Comparison of ENCODE assay signal across 34 cellular contexts in genomic region chr14:42554091-42554490, GRCh38.
"Had no signal": no experiment of that assay in that cellular context is flagged by ENCODE, and none has a peak within 500 bp of the region (broad histone marks: within the 10 kb centered on the region; RNA-seq: fewer than 3 reads in every experiment).

No MANE protein-coding gene starts in this region.

- H3K4me1 ChIP-seq: adrenal gland, ascending aorta, body of pancreas, breast epithelium had no signal

- H3K9me3 ChIP-seq: adrenal gland, ascending aorta, body of pancreas, breast epithelium had no signal

- H3K27me3 ChIP-seq: adrenal gland, ascending aorta, body of pancreas, brain microvascular endothelial cell, breast epithelium, cardiac muscle cell had no signal

- DNase-seq: activated effector memory CD4-positive, alpha-beta T cell treated with anti-CD3 and anti-CD28 coated beads, Interleukin-2, amount 50 U/mL, for 16 hours; activated effector memory CD4-positive, alpha-beta T cell treated with Interleukin-2 at 50 U/mL for 16 hours; activated gamma-delta T cell; activated gamma-delta T cell treated with Interleukin-2 at 50 U/mL for 16 hours; activated naive CD4-positive, alpha-beta T cell; activated naive CD4-positive, alpha-beta T cell treated with anti-CD3 and anti-CD28 coated beads for 36 hours; activated naive CD4-positive, alpha-beta T cell treated with anti-CD3 and anti-CD28 coated beads, Interleukin-2, amount 10 ng/mL, durations not matched to agents 7 days and 5 days; activated naive CD4-positive, alpha-beta T cell treated with anti-CD3 and anti-CD28 coated beads, Interleukin-2, amount 50 U/mL, for 16 hours; activated naive CD4-positive, alpha-beta T cell treated with Interleukin-2 at 50 U/mL for 16 hours; activated naive CD8-positive, alpha-beta T cell treated with anti-CD3 and anti-CD28 coated beads for 36 hours; activated naive CD8-positive, alpha-beta T cell treated with anti-CD3 and anti-CD28 coated beads, Interleukin-2, amount 10 ng/mL, durations not matched to agents 7 days and 5 days; activated naive CD8-positive, alpha-beta T cell treated with anti-CD3 and anti-CD28 coated beads, Interleukin-2, amount 50 U/mL, for 24 hours; activated T-cell treated with anti-CD3 and anti-CD28 coated beads, Interleukin-2, amount 50 U/mL, for 1 hour; activated T-cell treated with anti-CD3 and anti-CD28 coated beads, Interleukin-2, amount 50 U/mL, for 24 hours; activated T-cell treated with anti-CD3 and anti-CD28 coated beads, Interleukin-2, amount 50 U/mL, for 4 hours; activated T-cell treated with anti-CD3 and anti-CD28 coated beads, Interleukin-2, amount 50 U/mL, for 48 hours; activated T-cell treated with anti-CD3 and anti-CD28 coated beads, Interleukin-2, amount 50 U/mL, for 72 hours; adrenal gland; amniotic stem cell; amygdala; anterior cingulate cortex; aorta; body of pancreas; brain microvascular endothelial cell; caudate nucleus; central memory CD4-positive, alpha-beta T cell; cerebellar nuclear complex had no signal

- ATAC-seq: activated naive CD4-positive, alpha-beta T cell treated with anti-CD3 and anti-CD28 coated beads, Interleukin-2, amount 50 U/mL, for 72 hours; activated naive CD8-positive, alpha-beta T cell treated with anti-CD3 and anti-CD28 coated beads, Interleukin-2, amount 50 U/mL, for 24 hours; activated T-cell treated with anti-CD3 and anti-CD28 coated beads, Interleukin-2, amount 50 U/mL, for 4 hours; activated T-cell treated with anti-CD3 and anti-CD28 coated beads, Interleukin-2, amount 50 U/mL, for 72 hours; activated T-helper 17 cell treated with anti-CD3 and anti-CD28 coated beads, Interleukin-2, amount 50 U/mL, for 72 hours; body of pancreas had no signal

- H3K36me3 ChIP-seq: adrenal gland, ascending aorta, brain microvascular endothelial cell, breast epithelium, cardiac muscle cell had no signal

- FAIRE-seq: astrocyte, bronchial epithelial cell had no signal

- H3K27ac ChIP-seq: adrenal gland, ascending aorta, body of pancreas, brain microvascular endothelial cell, breast epithelium, cardiac muscle cell had no signal

- H3K4me3 ChIP-seq: adrenal gland, ascending aorta, body of pancreas, breast epithelium, cardiac muscle cell had no signal
